ENCODE assay signal across 15 cellular contexts in genomic region chr10:11148131-11148530, GRCh38.
DNase-seq lines count a peak whose midpoint lies in the region; ATAC-seq and TF ChIP-seq lines count a peak whose summit lies in the region.
"Had no signal": no experiment of that assay in that cellular context is flagged by ENCODE, and none has a peak within 500 bp of the region (broad histone marks: within the 10 kb centered on the region; RNA-seq: fewer than 3 reads in every experiment).

No MANE protein-coding gene starts in this region.

- H3K27me3 Mint-ChIP-seq in activated CD8-positive, alpha-beta memory T cell treated with anti-CD3 and anti-CD28 coated beads, Interleukin-2, amount 10 ng/mL, durations not matched to agents 7 days and 5 days = no peaks in the 10 kb centered on the region
- H3K27me3 Mint-ChIP-seq in activated B cell treated with CpG ODN at 0.5 μM for 24 hours = no peaks in the 10 kb centered on the region
- H3K27me3 Mint-ChIP-seq in stimulated activated naive CD8-positive, alpha-beta T cell treated with anti-CD3 and anti-CD28 coated beads, Interleukin-15, amount 100 ng/mL, for 72 hours = no peaks in the 10 kb centered on the region

- peaks cover 9% of the 10 kb centered on the region for H3K4me1 ChIP-seq in testis

- intact Hi-C loops in activated B cell treated with CpG ODN at 0.5 μM for 24 hours (cut with micrococcal nuclease) (loop anchor here (1.0 to 10.0 kb wide), 3 partner anchors 9 to 53 kb away; no protein-coding TSS in a partner anchor), left ventricle myocardium superior (cut with micrococcal nuclease) (no loop called here), testis (cut with DNase I; ENCODE audit: low total_unique reads) (no loop called here)

- H3K27ac ChIP-seq in testis = no peak overlapping the region
- H3K27ac ChIP-seq: brain microvascular endothelial cell, neural progenitor cell, tibial artery had no signal

- no peak for DNase-seq in activated CD8-positive, alpha-beta memory T cell treated with anti-CD3 and anti-CD28 coated beads, Interleukin-2, amount 10 ng/mL, durations not matched to agents 7 days and 5 days
- DNase-seq in activated CD8-positive, alpha-beta memory T cell treated with anti-CD3 and anti-CD28 coated beads, Interleukin-2, amount 50 U/mL, for 4 hours = no peak
- DNase-seq in activated B cell treated with CpG ODN at 0.5 μM for 24 hours (no peak), left ventricle myocardium superior (no peak), testis (no peak), D341Med (ENCODE audit: low spot score) (no peak), NCI-H748 (lab: John Stamatoyannopoulos, UW; ENCODE audit: unreplicated experiment) (no peak)
- DNase-seq in stimulated activated naive CD8-positive, alpha-beta T cell treated with anti-CD3 and anti-CD28 coated beads, Interleukin-15, amount 100 ng/mL, for 72 hours = no peak
- DNase-seq: activated CD8-positive, alpha-beta memory T cell treated with anti-CD3 and anti-CD28 coated beads, Interleukin-2, amount 50 U/mL, for 48 hours; brain microvascular endothelial cell; Karpas-422; NCI-H187; NCI-H774; tibial artery had no signal

- no peak for ATAC-seq in activated CD8-positive, alpha-beta memory T cell treated with anti-CD3 and anti-CD28 coated beads, Interleukin-2, amount 10 ng/mL, durations not matched to agents 7 days and 5 days
- ATAC-seq in activated B cell treated with CpG ODN at 0.5 μM for 24 hours (ENCODE audit: low read depth) (no peak), left ventricle myocardium superior (peak; percentile 77)
- ATAC-seq in stimulated activated naive CD8-positive, alpha-beta T cell treated with anti-CD3 and anti-CD28 coated beads, Interleukin-15, amount 100 ng/mL, for 72 hours = no peak

- H3K27me3 ChIP-seq in testis = no peaks in the 10 kb centered on the region
- H3K27me3 ChIP-seq: brain microvascular endothelial cell, neural progenitor cell, tibial artery had no signal

- no peaks in the 10 kb centered on the region for H3K9me3 ChIP-seq in testis
- H3K9me3 ChIP-seq: tibial artery had no signal

- POLR2A ChIA-PET in activated B cell treated with CpG ODN at 0.5 μM for 24 hours (lab: Charles Lee) = interaction anchor here (0.9 to 3.1 kb wide), 2 partner anchors 17 to 97 kb away, joined by 3 to 33 read pairs; no protein-coding TSS in a partner anchor

- no peak for TF ChIP-seq POLR2A in testis (IDR thresholded peaks at IDR 0.05)

- H3K9me3 Mint-ChIP-seq in activated CD8-positive, alpha-beta memory T cell treated with anti-CD3 and anti-CD28 coated beads, Interleukin-2, amount 10 ng/mL, durations not matched to agents 7 days and 5 days (ENCODE audit: low read depth) = no peaks in the 10 kb centered on the region
- H3K9me3 Mint-ChIP-seq in activated B cell treated with CpG ODN at 0.5 μM for 24 hours = no peaks in the 10 kb centered on the region
- H3K9me3 Mint-ChIP-seq in stimulated activated naive CD8-positive, alpha-beta T cell treated with anti-CD3 and anti-CD28 coated beads, Interleukin-15, amount 100 ng/mL, for 72 hours = no peaks in the 10 kb centered on the region
- H3K9me3 Mint-ChIP-seq: neural progenitor cell had no signal

- peaks cover 89% of the 10 kb centered on the region for H3K4me1 Mint-ChIP-seq in activated CD8-positive, alpha-beta memory T cell treated with anti-CD3 and anti-CD28 coated beads, Interleukin-2, amount 10 ng/mL, durations not matched to agents 7 days and 5 days
- H3K4me1 Mint-ChIP-seq in activated B cell treated with CpG ODN at 0.5 μM for 24 hours = peaks cover 89% of the 10 kb centered on the region
- H3K4me1 Mint-ChIP-seq in stimulated activated naive CD8-positive, alpha-beta T cell treated with anti-CD3 and anti-CD28 coated beads, Interleukin-15, amount 100 ng/mL, for 72 hours = peaks cover 100% of the 10 kb centered on the region

- CTCF ChIA-PET in activated CD8-positive, alpha-beta memory T cell treated with anti-CD3 and anti-CD28 coated beads, Interleukin-2, amount 10 ng/mL, durations not matched to agents 7 days and 5 days (lab: Charles Lee) = interaction anchor here (1.3 to 8.1 kb wide), 4 partner anchors 11 to 35 kb away, joined by 3 to 189 read pairs (median 52); no protein-coding TSS in a partner anchor
- CTCF ChIA-PET in activated B cell treated with CpG ODN at 0.5 μM for 24 hours (lab: Charles Lee) = interaction anchor here (0.7 to 2.2 kb wide), 4 partner anchors 12 to 122 kb away, joined by 3 to 9 read pairs (median 4); no protein-coding TSS in a partner anchor

- WGBS in testis, 2 donors = 84 to 86% methylated on average over 6 of the region's 6 CpGs

- peak overlapping the region; percentile 54 for H3K4me3 Mint-ChIP-seq in activated CD8-positive, alpha-beta memory T cell treated with anti-CD3 and anti-CD28 coated beads, Interleukin-2, amount 10 ng/mL, durations not matched to agents 7 days and 5 days
- H3K4me3 Mint-ChIP-seq in activated B cell treated with CpG ODN at 0.5 μM for 24 hours = peak overlapping the region; percentile 72
- H3K4me3 Mint-ChIP-seq in stimulated activated naive CD8-positive, alpha-beta T cell treated with anti-CD3 and anti-CD28 coated beads, Interleukin-15, amount 100 ng/mL, for 72 hours = peak overlapping the region; percentile 85 to 86
- H3K4me3 Mint-ChIP-seq: neural progenitor cell had no signal

- no peaks in the 10 kb centered on the region for H3K36me3 Mint-ChIP-seq in activated CD8-positive, alpha-beta memory T cell treated with anti-CD3 and anti-CD28 coated beads, Interleukin-2, amount 10 ng/mL, durations not matched to agents 7 days and 5 days
- no peaks in the 10 kb centered on the region for H3K36me3 Mint-ChIP-seq in activated B cell treated with CpG ODN at 0.5 μM for 24 hours (ENCODE audit: low read depth)
- H3K36me3 Mint-ChIP-seq: neural progenitor cell had no signal

- H3K4me3 ChIP-seq in testis = no peak overlapping the region
- H3K4me3 ChIP-seq: neural progenitor cell, tibial artery had no signal

- no peaks in the 10 kb centered on the region for H3K36me3 ChIP-seq in testis (ENCODE audit: low read depth, missing control alignments)
- H3K36me3 ChIP-seq: brain microvascular endothelial cell, neural progenitor cell, tibial artery had no signal

- TF ChIP-seq CTCF in activated B cell treated with CpG ODN at 0.5 μM for 24 hours (IDR thresholded peaks at IDR 0.05) (no peak), testis (IDR thresholded peaks at IDR 0.05) (no peak)

- H3K27ac Mint-ChIP-seq in activated CD8-positive, alpha-beta memory T cell treated with anti-CD3 and anti-CD28 coated beads, Interleukin-2, amount 10 ng/mL, durations not matched to agents 7 days and 5 days = peak overlapping the region; percentile 97
- peak overlapping the region; percentile 97 for H3K27ac Mint-ChIP-seq in activated B cell treated with CpG ODN at 0.5 μM for 24 hours
- peak overlapping the region; percentile 84 to 96 for H3K27ac Mint-ChIP-seq in stimulated activated naive CD8-positive, alpha-beta T cell treated with anti-CD3 and anti-CD28 coated beads, Interleukin-15, amount 100 ng/mL, for 72 hours
- H3K27ac Mint-ChIP-seq: neural progenitor cell had no signal
